Comparison of ENCODE assay signal across 10 cellular contexts in genomic region chr4:165331316-165331715, GRCh38. TPM values are rescaled to one million over a fixed set of nuclear protein-coding genes. Genes with fewer than 3 reads are reported as not detected.
DNase-seq lines count a peak whose midpoint lies in the region; ATAC-seq and TF ChIP-seq lines count a peak whose summit lies in the region.
"Had no signal": no experiment of that assay in that cellular context is flagged by ENCODE, and none has a peak within 500 bp of the region (broad histone marks: within the 10 kb centered on the region; RNA-seq: fewer than 3 reads in every experiment).

No MANE protein-coding gene starts in this region.

- H3K4me1 Mint-ChIP-seq in brain = peaks cover 60% of the 10 kb centered on the region

- H3K27ac Mint-ChIP-seq in brain = peak overlapping the region; percentile 50 to 83 (median 70)

- H3K36me3 ChIP-seq in mesodermal cell (ENCODE audit: control insufficient read depth, insufficient read depth, low read length) = peaks cover 60% of the 10 kb centered on the region
- peaks cover 0 to 45% (median 12%) of the 10 kb centered on the region in 6 donors for H3K36me3 ChIP-seq in spleen

- H3K9me3 Mint-ChIP-seq in brain = no peaks in the 10 kb centered on the region

- no peaks in the 10 kb centered on the region for H3K27me3 ChIP-seq in spleen (replicated peaks in 1 of 7)

- H3K4me1 ChIP-seq in mesodermal cell (ENCODE audit: control insufficient read depth, insufficient read depth, low read length, poor library complexity, severe bottlenecking) = peaks cover 26% of the 10 kb centered on the region
- peaks cover 10 to 59% (median 41%) of the 10 kb centered on the region in 6 donors for H3K4me1 ChIP-seq in spleen

- H3K27ac ChIP-seq in mesodermal cell (ENCODE audit: low read depth, low read length, severe bottlenecking) = no peak overlapping the region
- no peak overlapping the region for H3K27ac ChIP-seq in spleen
- H3K27ac ChIP-seq: skin epidermis had no signal

- H3K4me3 ChIP-seq in GM12864 (ENCODE audit: low read depth, low read length) (peak overlapping the region; percentile 97; the same call in 1 of the 2 replicates), mesodermal cell (ENCODE audit: extremely low read depth, insufficient read depth, low read length, poor library complexity, severe bottlenecking) (peak overlapping the region; percentile 69), spleen (no peak overlapping the region)
- H3K4me3 ChIP-seq: skin epidermis had no signal

- no peak for DNase-seq in GM12864 (ENCODE audit: low read depth)
- DNase-seq in NCI-H69 (lab: John Stamatoyannopoulos, UW) = peak; percentile 32
- no peak for DNase-seq in NOMO-1 treated with DMSO at 0.1 percent for 48 hours (lab: John Stamatoyannopoulos, UW; ENCODE audit: unreplicated experiment)
- DNase-seq in spleen = no peak
- no peak for DNase-seq in activated effector memory CD4-positive, alpha-beta T cell treated with Interleukin-2 at 50 U/mL for 16 hours
- DNase-seq: GF-D8 had no signal

- 13 to 23% methylated on average over 2 of the region's 2 CpGs for WGBS in mesodermal cell (ENCODE audit: insufficient coverage in 2 of 2), 2 experiments
- WGBS in spleen, 5 donors = 80 to 100% (median 90%) methylated on average over 2 of the region's 2 CpGs

- ATAC-seq in HG03095 (IDR thresholded peaks at IDR 0.05; ENCODE audit: unreplicated experiment) = no peak

- intact Hi-C loops in spleen (cut with DNase I; ENCODE audit: low total_unique reads) = no loop called here

- TF ChIP-seq CTCF in GM12864 (IDR thresholded peaks at IDR 0.05; ENCODE audit: low read depth, low read length, missing control alignments) (no peak), brain (conservative IDR thresholded peaks at IDR 0.05) (no peak), spleen (IDR thresholded peaks at IDR 0.05 in 8 of 11, conservative IDR thresholded peaks at IDR 0.05 in 3 of 11) (no peak)

- no peaks in the 10 kb centered on the region for H3K9me3 ChIP-seq in mesodermal cell (ENCODE audit: control insufficient read depth, low read length)
- H3K9me3 ChIP-seq in spleen = no peaks in the 10 kb centered on the region

- H3K4me3 Mint-ChIP-seq in brain = peak overlapping the region in 2 of 5 experiments; percentile 80 to 84

- TF ChIP-seq POLR2A in spleen (IDR thresholded peaks at IDR 0.05) = no peak

- H3K36me3 Mint-ChIP-seq in brain = peaks cover 46% of the 10 kb centered on the region

- H3K27me3 Mint-ChIP-seq in brain = peaks cover 5% of the 10 kb centered on the region

RNA-seq across cellular contexts. Expression of gene MSMO1, which starts 3.8 kb away (rescaled TPM):
- polyA plus RNA-seq in brain (ENCODE audit: insufficient read depth, low read depth, low replicate concordance) (32.6 TPM), spleen (10 to 100 TPM; 11.0 to 20.6 (median 16.5) TPM)
- 310 TPM for polyA plus RNA-seq in mesodermal cell (2013, experiment 1 of 2)
- 298 TPM for polyA plus RNA-seq in mesodermal cell (2013, experiment 2 of 2)
- 10 to 100 TPM; 14.1 to 27.4 (median 18.7) TPM for total RNA-seq in spleen

RNA-seq across cellular contexts. Expression of gene CPE, which starts 47.5 kb away (rescaled TPM):
- 336 TPM for polyA plus RNA-seq in brain (ENCODE audit: insufficient read depth, low read depth, low replicate concordance)
- 40.8 TPM for polyA plus RNA-seq in mesodermal cell (2013, experiment 1 of 2)
- polyA plus RNA-seq in mesodermal cell (2013, experiment 2 of 2) = 42.3 TPM
- 1 to 10 TPM; 1.5 to 9.8 (median 7.2) TPM for total RNA-seq in spleen
- 1 to 10 TPM; 3.2 to 9.7 (median 5.3) TPM for polyA plus RNA-seq in spleen

Comparison
In these comparisons a context has a peak if more than half of its experiments do, and no peak if none do; other contexts are left out.
1. H3K4me3 ChIP-seq: peak in GM12864 (single experiment) and mesodermal cell (single experiment); none in spleen (0 of 8).
2. RNA of gene CPE, which starts 47.5 kb away (polyA plus RNA-seq): 336 TPM in brain (single experiment); 3.2 to 9.7 TPM in spleen; every median in the first group is over 10 times any median in the second.